ENCODE assay signal across 13 cellular contexts in genomic region chr1:100950776-100951175, GRCh38. TPM values are rescaled to one million over a fixed set of nuclear protein-coding genes. Genes with fewer than 3 reads are reported as not detected.
DNase-seq lines count a peak whose midpoint lies in the region; ATAC-seq and TF ChIP-seq lines count a peak whose summit lies in the region.
"Had no signal": no experiment of that assay in that cellular context is flagged by ENCODE, and none has a peak within 500 bp of the region (broad histone marks: within the 10 kb centered on the region; RNA-seq: fewer than 3 reads in every experiment).

No MANE protein-coding gene starts in this region.

- H3K56ac ChIP-seq in H9 (ENCODE audit: insufficient read length, low read depth, low read length), result no peak overlapping the region

- H4K91ac ChIP-seq in H9 (ENCODE audit: insufficient read length, low read depth, low read length), result no peak overlapping the region

- no peak overlapping the region for H3T11ph ChIP-seq in H9 (ENCODE audit: low read length)

- no peak overlapping the region for H3K9ac ChIP-seq in H9 (ENCODE audit: extremely low read depth, insufficient read length, low read length)

- H3K4me1 ChIP-seq in H9 (ENCODE audit: insufficient read depth, low read length), result peaks cover 13% of the 10 kb centered on the region; the same call in 1 of the 2 replicates

- H3K36me3 Mint-ChIP-seq in H9 (ENCODE audit: insufficient read depth in 1 of 3, low read depth in 3 of 3), result peaks cover 37 to 46% (median 45%) of the 10 kb centered on the region in 3 experiments
- H3K36me3 Mint-ChIP-seq in activated naive CD4-positive, alpha-beta T cell treated with anti-CD3 and anti-CD28 coated beads, Interleukin-2, amount 50 U/mL, for 72 hours, result peaks cover 56 to 76% of the 10 kb centered on the region in 2 donors
- H3K36me3 Mint-ChIP-seq in immature natural killer cell, result peaks cover 43 to 51% (median 50%) of the 10 kb centered on the region in 3 donors

- H2BK20ac ChIP-seq in H9 (ENCODE audit: low read depth, low read length, poor library complexity, severe bottlenecking), result no peak overlapping the region

- ATAC-seq in activated naive CD4-positive, alpha-beta T cell treated with anti-CD3 and anti-CD28 coated beads, Interleukin-2, amount 50 U/mL, for 72 hours, result no peak
- no peak for ATAC-seq in esophagus mucosa
- ATAC-seq in GM18502 (IDR thresholded peaks at IDR 0.05; ENCODE audit: poor library complexity, unreplicated experiment), result no peak
- ATAC-seq: HCT116 had no signal

- no peak overlapping the region for H3K4me2 ChIP-seq in H9 (ENCODE audit: insufficient read depth, insufficient read length, low read length)

- H3K23me2 ChIP-seq in H9 (ENCODE audit: insufficient read length, low read depth, low read length, poor library complexity, severe bottlenecking), result no peaks in the 10 kb centered on the region

- H3K9me3 Mint-ChIP-seq in H9, result peaks cover 19 to 26% of the 10 kb centered on the region in 2 experiments
- peaks cover 23 to 55% of the 10 kb centered on the region in 2 donors for H3K9me3 Mint-ChIP-seq in activated naive CD4-positive, alpha-beta T cell treated with anti-CD3 and anti-CD28 coated beads, Interleukin-2, amount 50 U/mL, for 72 hours
- peaks cover 17 to 37% (median 30%) of the 10 kb centered on the region in 6 donors for H3K9me3 Mint-ChIP-seq in immature natural killer cell

- H2AFZ ChIP-seq in H9 (ENCODE audit: low read length), result no peak overlapping the region

- CTCF ChIA-PET in AG04449 (lab: Yijun Ruan, JAX), result interaction anchor here (1.0 to 1.9 kb wide), 3 partner anchors 9 to 338 kb away, joined by 4 to 7 read pairs (median 7); no protein-coding TSS in a partner anchor

- no peaks in the 10 kb centered on the region for H3K27me3 ChIP-seq in H9 (ENCODE audit: insufficient read depth, low read length)

- H3K79me1 ChIP-seq in H9 (ENCODE audit: insufficient read depth, low read depth, low read length, poor library complexity, severe bottlenecking), result no peaks in the 10 kb centered on the region

- H2BK120ac ChIP-seq in H9 (ENCODE audit: low read depth, low read length, poor library complexity, severe bottlenecking), result no peak overlapping the region

- DNase-seq in AG04449 (ENCODE audit: low read depth, low spot score) (peak; percentile 34), H9 (peak; percentile 32), immature natural killer cell (no peak), amniotic stem cell (lab: John Stamatoyannopoulos, UW) (no peak), SIG-M5 treated with dmso at 0.1 percent for 504 hours (lab: John Stamatoyannopoulos, UW; ENCODE audit: unreplicated experiment) (no peak)
- no peak for DNase-seq in activated naive CD4-positive, alpha-beta T cell treated with anti-CD3 and anti-CD28 coated beads, Interleukin-2, amount 50 U/mL, for 72 hours (ENCODE audit: low spot score in 2 of 2)
- DNase-seq: COR-L47; effector CD4-positive, alpha-beta T cell; NCI-H2227 treated with DMSO at 0.1 percent for 48 hours; SW 1271 had no signal

- no peak overlapping the region for H2BK12ac ChIP-seq in H9 (ENCODE audit: insufficient read length, low read depth, low read length)

- POLR2A ChIA-PET in AG04449 (lab: Yijun Ruan, JAX), result no interaction called here

- no peak overlapping the region for H4K8ac ChIP-seq in H9 (replicated peaks; ENCODE audit: insufficient read length, low read depth, low read length)

- no peak overlapping the region for H2AK5ac ChIP-seq in H9 (ENCODE audit: insufficient read length, low read length)

- H3K4me1 Mint-ChIP-seq in H9 (peaks cover 53 to 57% of the 10 kb centered on the region in 2 experiments), immature natural killer cell (peaks cover 74 to 84% of the 10 kb centered on the region in 2 donors)

- H4K20me1 ChIP-seq in H9 (ENCODE audit: control insufficient read depth, insufficient read depth, insufficient read length), result no peaks in the 10 kb centered on the region

- H3K14ac ChIP-seq in H9 (ENCODE audit: insufficient read depth, low read length), result no peak overlapping the region

- H4K5ac ChIP-seq in H9 (ENCODE audit: insufficient read length, low read depth, low read length), result no peak overlapping the region

- no peak overlapping the region for H2BK15ac ChIP-seq in H9 (ENCODE audit: low read depth, low read length)

- H3K4ac ChIP-seq in H9 (ENCODE audit: low read depth, low read length), result no peak overlapping the region

- H3K27me3 Mint-ChIP-seq in H9 (ENCODE audit: low read depth) (no peaks in the 10 kb centered on the region), immature natural killer cell (ENCODE audit: low read depth in 3 of 3) (peaks cover 2 to 3% (median 2%) of the 10 kb centered on the region in 3 donors)

- no CpG with 5 or more reads among the region's 4 CpGs for WGBS in H9 (ENCODE audit: extremely low coverage, insufficient read length, low lambda C conversion rate)

- H2BK5ac ChIP-seq in H9 (ENCODE audit: insufficient read length, low read length), result no peak overlapping the region

- H3K27ac Mint-ChIP-seq in H9, result peak overlapping the region; percentile 66 to 95 (median 94)
- peak overlapping the region; percentile 24 to 89 for H3K27ac Mint-ChIP-seq in activated naive CD4-positive, alpha-beta T cell treated with anti-CD3 and anti-CD28 coated beads, Interleukin-2, amount 50 U/mL, for 72 hours
- H3K27ac Mint-ChIP-seq in immature natural killer cell, result peak overlapping the region; percentile 62 to 95 (median 90)

- no peak overlapping the region for H3K4me3 ChIP-seq in AG04449 (ENCODE audit: low read depth, low read length)

- H3K4me3 Mint-ChIP-seq in H9 (no peak overlapping the region), immature natural killer cell (peak overlapping the region in 1 of 5 donors; percentile 8)

- H3K18ac ChIP-seq in H9 (ENCODE audit: insufficient read length, low read depth, low read length), result no peak overlapping the region

- no peaks in the 10 kb centered on the region for H3K9me3 ChIP-seq in H9 (ENCODE audit: control insufficient read depth, low read depth, low read length)

- H3K79me2 ChIP-seq in H9 (ENCODE audit: insufficient read depth, low read length), result no peaks in the 10 kb centered on the region

- no peak overlapping the region for H3K23ac ChIP-seq in H9 (ENCODE audit: insufficient read length, low read depth, low read length)

- H3K27ac ChIP-seq in H9 (ENCODE audit: insufficient read length, low read depth, low read length), result no peak overlapping the region

- TF ChIP-seq CTCF in AG04449 (IDR thresholded peaks at IDR 0.05; ENCODE audit: insufficient read depth, low read length, missing control alignments) (no peak), H9 (conservative IDR thresholded peaks at IDR 0.05) (no peak)

RNA-seq across cellular contexts. Expression of gene SLC30A7, which starts 54.9 kb away (rescaled TPM):
- 25.6 and 26.6 TPM in 2 replicates for total RNA-seq in H9 (2021)
- 10 to 100 TPM; 39.0 to 42.2 TPM for total RNA-seq in activated naive CD4-positive, alpha-beta T cell treated with anti-CD3 and anti-CD28 coated beads, Interleukin-2, amount 50 U/mL, for 72 hours
- polyA plus RNA-seq in immature natural killer cell, result 10 to 100 TPM; 12.3 to 18.2 (median 14.6) TPM
- 15.9 TPM for total RNA-seq in esophagus mucosa

RNA-seq across cellular contexts. Expression of gene EXTL2, which starts 56.1 kb away (rescaled TPM):
- 36.3 and 37.9 TPM in 2 replicates for total RNA-seq in H9 (2021)
- 1 to 10 TPM; 5.3 to 9.0 TPM for total RNA-seq in activated naive CD4-positive, alpha-beta T cell treated with anti-CD3 and anti-CD28 coated beads, Interleukin-2, amount 50 U/mL, for 72 hours
- polyA plus RNA-seq in immature natural killer cell, result 1 to 10 TPM; 5.2 to 9.9 (median 8.4) TPM
- 2.3 TPM for total RNA-seq in esophagus mucosa

Comparison
In these comparisons a context has a peak if more than half of its experiments do, and no peak if none do; other contexts are left out.
1. DNase-seq: peak in AG04449 (single experiment) and H9 (single experiment); none in activated naive CD4-positive, alpha-beta T cell treated with anti-CD3 and anti-CD28 coated beads, Interleukin-2, amount 50 U/mL, for 72 hours (0 of 2), immature natural killer cell (0 of 3), amniotic stem cell (single experiment) and SIG-M5 treated with dmso at 0.1 percent for 504 hours (single experiment).
2. Peak in every context shown above with its lines, with median percentiles within 50 percentile points of each other: H3K27ac Mint-ChIP-seq.